ENCODE assay signal across 8 cellular contexts in the genomic region with DNA sequence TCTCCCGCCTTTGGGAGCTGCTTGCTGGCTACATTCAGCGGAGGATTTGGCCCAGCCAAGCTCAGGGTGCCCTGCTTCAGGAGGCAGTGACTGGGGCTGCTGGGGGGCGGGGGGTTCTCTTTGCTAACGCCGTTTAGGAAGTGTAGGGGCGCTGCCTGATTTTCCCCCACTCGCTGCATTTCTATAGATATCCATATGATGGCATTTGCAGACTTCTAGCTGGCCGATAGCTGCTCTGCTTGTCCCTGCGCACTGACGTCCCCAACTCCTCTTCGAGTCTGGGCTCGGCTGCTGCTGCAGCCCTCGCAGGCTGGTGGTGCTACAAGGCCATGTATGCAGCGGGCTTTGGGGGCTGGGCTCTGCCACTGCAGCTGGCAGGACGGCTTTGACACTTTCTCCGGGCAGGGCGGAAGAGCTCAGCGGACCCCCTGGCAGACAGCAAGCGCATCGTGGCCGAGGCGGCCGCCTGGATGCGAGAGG. TPM values are rescaled to one million over a fixed set of nuclear protein-coding genes. Genes with fewer than 3 reads are reported as not detected.
DNase-seq lines count a peak whose midpoint lies in the region; TF ChIP-seq lines count a peak whose summit lies in the region.

No MANE protein-coding gene starts in this region.

- peak overlapping the region; percentile 75 for H3K4me3 ChIP-seq in suprapubic skin

- H3K4me3 Mint-ChIP-seq in immature natural killer cell: no peak overlapping the region

- DNase-seq in AG20443 (ENCODE audit: low spot score): peak; percentile 45
- DNase-seq in NCI-H1105 (lab: John Stamatoyannopoulos, UW): peak; percentile 93
- DNase-seq in anterior cingulate cortex (lab: John Stamatoyannopoulos, UW): peak in 49 of 58 donors; percentile 21 to 88 (median 65)
- DNase-seq in inferior parietal cortex (ENCODE audit: extremely low spot score): peak; percentile 55
- DNase-seq in suprapubic skin (ENCODE audit: low spot score in 2 of 2): peak; percentile 69 to 78
- no peak for DNase-seq in UCSD-AML1 (lab: John Stamatoyannopoulos, UW; ENCODE audit: unreplicated experiment)
- no peak for DNase-seq in 8988T
- no peak for DNase-seq in immature natural killer cell

- no peak for TF ChIP-seq CTCF in suprapubic skin (IDR thresholded peaks at IDR 0.05)

- H3K27me3 Mint-ChIP-seq in immature natural killer cell (ENCODE audit: low read depth in 3 of 3): peaks cover 20 to 35% (median 22%) of the 10 kb centered on the region in 3 donors

- H3K9me3 ChIP-seq in suprapubic skin: no peaks in the 10 kb centered on the region

- H3K9me3 Mint-ChIP-seq in immature natural killer cell: peaks cover 11 to 49% (median 27%) of the 10 kb centered on the region in 6 donors

- H3K36me3 Mint-ChIP-seq in immature natural killer cell: peaks cover 0 to 14% (median 3%) of the 10 kb centered on the region in 3 donors

- peaks cover 59% of the 10 kb centered on the region for H3K27me3 ChIP-seq in suprapubic skin

- TF ChIP-seq POLR2A in suprapubic skin (IDR thresholded peaks at IDR 0.05): no peak

- no peak overlapping the region for H3K27ac Mint-ChIP-seq in immature natural killer cell

- no peaks in the 10 kb centered on the region for H3K4me1 Mint-ChIP-seq in immature natural killer cell

- no peak overlapping the region for H3K27ac ChIP-seq in suprapubic skin

- H3K36me3 ChIP-seq in suprapubic skin: no peaks in the 10 kb centered on the region

- 6% methylated on average over 8 of the region's 24 CpGs for WGBS in suprapubic skin

- peaks cover 43% of the 10 kb centered on the region for H3K4me1 ChIP-seq in suprapubic skin

- no peak for TF ChIP-seq EP300 in suprapubic skin (IDR thresholded peaks at IDR 0.05)

RNA-seq across cellular contexts. Expression of a gene that starts 3.1 kb away (rescaled TPM):
- total RNA-seq in suprapubic skin: 1 to 10 TPM in 1 of 4 donors, under 1 TPM in 3; 0.32 to 1.1 (median 0.49) TPM
- not detected for polyA plus RNA-seq in immature natural killer cell

Comparison
In these comparisons a context has a peak if more than half of its experiments do, and no peak if none do; other contexts are left out.
1. DNase-seq: peak in AG20443 (single experiment), NCI-H1105 (single experiment), anterior cingulate cortex (49 of 58), inferior parietal cortex (single experiment) and suprapubic skin (2 of 2); none in UCSD-AML1 (single experiment), 8988T (single experiment) and immature natural killer cell (0 of 3).